In the genomic region with DNA sequence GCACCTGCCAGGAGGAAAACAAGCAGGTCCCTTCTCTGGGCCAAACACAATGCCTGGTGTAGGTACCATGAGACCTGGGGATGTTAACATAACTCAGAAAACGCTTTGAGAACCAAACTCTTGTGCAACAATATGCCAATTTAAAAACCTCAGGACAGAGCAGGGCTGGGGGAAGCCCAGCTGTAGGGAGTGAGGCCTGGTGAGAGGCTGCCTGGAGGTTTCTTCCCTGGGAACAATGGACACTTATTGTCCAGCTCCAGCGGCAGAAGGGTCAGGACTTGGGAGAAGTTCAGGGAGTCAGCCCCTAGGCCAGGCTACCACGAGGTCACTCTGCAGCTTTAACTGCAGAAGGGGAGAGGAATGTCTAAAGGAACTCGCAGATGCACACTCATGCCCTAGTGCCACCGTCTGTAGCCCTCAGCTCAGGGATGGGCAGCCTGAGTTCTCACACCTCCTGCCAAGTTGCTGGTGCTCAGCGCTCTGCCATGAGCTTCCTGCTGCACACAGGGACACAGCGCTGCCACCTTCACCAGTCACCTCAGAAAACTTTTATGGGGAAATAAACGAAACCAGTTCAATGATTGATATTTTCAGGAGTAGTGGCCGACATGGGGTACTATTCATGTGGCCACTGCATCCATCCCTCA, we compare ENCODE assay signal across 15 cellular contexts. TPM values are rescaled to one million over a fixed set of nuclear protein-coding genes. Genes with fewer than 3 reads are reported as not detected.
A peak's percentile ranks its signal among the peaks of the same experiment; 100 is the strongest.
DNase-seq lines count a peak whose midpoint lies in the region; ATAC-seq and TF ChIP-seq lines count a peak whose summit lies in the region.
"Had no signal": no experiment of that assay in that cellular context is flagged by ENCODE, and none has a peak within 500 bp of the region (broad histone marks: within the 10 kb centered on the region; RNA-seq: fewer than 3 reads in every experiment).

No MANE protein-coding gene starts in this region.

- H3K27me3 ChIP-seq in esophagus squamous epithelium: no peaks in the 10 kb centered on the region

- no peak for ATAC-seq in stimulated activated effector memory CD8-positive, alpha-beta T cell treated with anti-CD3 and anti-CD28 coated beads, Interleukin-12 subunit alpha, Interleukin-12 subunit beta, amount 100 ng/mL, for 72 hours
- no peak for ATAC-seq in T-cell (replicated peaks in 1 of 4)
- no peak for ATAC-seq in GM18909 (IDR thresholded peaks at IDR 0.05; ENCODE audit: poor library complexity, unreplicated experiment)
- ATAC-seq: PC-3 had no signal

- POLR2A ChIA-PET in GM10248 (lab: Yijun Ruan, JAX) (interaction anchor here (0.6 to 1.3 kb wide), 4 partner anchors 9 to 538 kb away, joined by 3 read pairs; a partner anchor contains a TSS), T-cell (lab: Charles Lee) (no interaction called here)

- H3K27ac Mint-ChIP-seq in stimulated activated effector memory CD8-positive, alpha-beta T cell treated with anti-CD3 and anti-CD28 coated beads, Interleukin-12 subunit alpha, Interleukin-12 subunit beta, amount 100 ng/mL, for 72 hours: peak overlapping the region; percentile 34
- H3K27ac Mint-ChIP-seq in T-cell: peak overlapping the region in 1 of 2 donors; percentile 55
- H3K27ac Mint-ChIP-seq: activated naive CD8-positive, alpha-beta T cell treated with anti-CD3 and anti-CD28 coated beads for 36 hours; nephron progenitor cell had no signal

- no peak overlapping the region for H3K4me3 ChIP-seq in esophagus squamous epithelium
- H3K4me3 ChIP-seq: coronary artery, thoracic aorta had no signal

- H3K9me3 ChIP-seq in esophagus squamous epithelium: no peaks in the 10 kb centered on the region
- H3K9me3 ChIP-seq: thoracic aorta had no signal

- in situ Hi-C loops in SK-MEL-5 (cut with HindIII; ENCODE audit: low pct_unique_long_range_greater_than_20kb, low sequenced_read_pairs): no loop called here

- peaks cover 16% of the 10 kb centered on the region for H3K4me1 Mint-ChIP-seq in stimulated activated effector memory CD8-positive, alpha-beta T cell treated with anti-CD3 and anti-CD28 coated beads, Interleukin-12 subunit alpha, Interleukin-12 subunit beta, amount 100 ng/mL, for 72 hours
- peaks cover 23 to 26% (median 23%) of the 10 kb centered on the region in 3 donors for H3K4me1 Mint-ChIP-seq in T-cell

- H3K4me1 ChIP-seq in esophagus squamous epithelium: peaks cover 13 to 86% (median 15%) of the 10 kb centered on the region in 3 donors

- no peaks in the 10 kb centered on the region for H3K9me3 Mint-ChIP-seq in stimulated activated effector memory CD8-positive, alpha-beta T cell treated with anti-CD3 and anti-CD28 coated beads, Interleukin-12 subunit alpha, Interleukin-12 subunit beta, amount 100 ng/mL, for 72 hours
- no peaks in the 10 kb centered on the region for H3K9me3 Mint-ChIP-seq in T-cell
- H3K9me3 Mint-ChIP-seq: activated naive CD8-positive, alpha-beta T cell treated with anti-CD3 and anti-CD28 coated beads for 36 hours had no signal

- peak; percentile 8 for DNase-seq in GM10248 (ENCODE audit: extremely low spot score)
- DNase-seq in SK-MEL-5 (ENCODE audit: low read depth, low spot score): peak; percentile 82
- DNase-seq in islet precursor cell: peak; percentile 86
- DNase-seq in stimulated activated effector memory CD8-positive, alpha-beta T cell treated with anti-CD3 and anti-CD28 coated beads, Interleukin-12 subunit alpha, Interleukin-12 subunit beta, amount 100 ng/mL, for 72 hours (ENCODE audit: low spot score in 2 of 2): no peak
- no peak for DNase-seq in T-cell
- no peak for DNase-seq in esophagus squamous epithelium (lab: John Stamatoyannopoulos, UW)
- DNase-seq: activated naive CD8-positive, alpha-beta T cell treated with anti-CD3 and anti-CD28 coated beads for 36 hours; COR-L47; DND-41; hippocampal formation; nephron progenitor cell; PC-3 had no signal

- TF ChIP-seq CTCF in GM10248 (IDR thresholded peaks at IDR 0.05; ENCODE audit: control extremely low read depth, extremely low read depth, low read depth, missing control alignments) (no peak), esophagus squamous epithelium (IDR thresholded peaks at IDR 0.05) (no peak)

- CTCF ChIA-PET in GM10248 (lab: Yijun Ruan, JAX) (interaction anchor here (1.1 to 8.2 kb wide), 9 partner anchors 9 to 76 kb away, joined by 3 to 79 read pairs (median 5); no protein-coding TSS in a partner anchor), T-cell (lab: Charles Lee) (no interaction called here)

- H3K36me3 ChIP-seq in esophagus squamous epithelium: peaks cover 0 to 51% (median 6%) of the 10 kb centered on the region in 3 donors
- H3K36me3 ChIP-seq: thoracic aorta had no signal

- H3K36me3 Mint-ChIP-seq in stimulated activated effector memory CD8-positive, alpha-beta T cell treated with anti-CD3 and anti-CD28 coated beads, Interleukin-12 subunit alpha, Interleukin-12 subunit beta, amount 100 ng/mL, for 72 hours: no peaks in the 10 kb centered on the region
- H3K36me3 Mint-ChIP-seq in T-cell: peaks cover 3% of the 10 kb centered on the region
- H3K36me3 Mint-ChIP-seq: activated naive CD8-positive, alpha-beta T cell treated with anti-CD3 and anti-CD28 coated beads for 36 hours had no signal

- TF ChIP-seq POLR2A in esophagus squamous epithelium (IDR thresholded peaks at IDR 0.05): no peak

- no peak overlapping the region for H3K27ac ChIP-seq in esophagus squamous epithelium
- H3K27ac ChIP-seq: coronary artery, thoracic aorta had no signal

- H3K27me3 Mint-ChIP-seq in T-cell: no peaks in the 10 kb centered on the region
- H3K27me3 Mint-ChIP-seq: activated naive CD8-positive, alpha-beta T cell treated with anti-CD3 and anti-CD28 coated beads for 36 hours had no signal

- intact Hi-C loops in esophagus squamous epithelium (cut with DNase I): no loop called here

- H3K4me3 Mint-ChIP-seq in stimulated activated effector memory CD8-positive, alpha-beta T cell treated with anti-CD3 and anti-CD28 coated beads, Interleukin-12 subunit alpha, Interleukin-12 subunit beta, amount 100 ng/mL, for 72 hours: no peak overlapping the region
- H3K4me3 Mint-ChIP-seq in T-cell: no peak overlapping the region
- H3K4me3 Mint-ChIP-seq: activated naive CD8-positive, alpha-beta T cell treated with anti-CD3 and anti-CD28 coated beads for 36 hours; nephron progenitor cell had no signal

- WGBS in esophagus squamous epithelium, 2 donors: 86% methylated on average over 8 to 9 of the region's 9 CpGs

RNA-seq across cellular contexts. Expression of a gene that starts 8.5 kb away (rescaled TPM):
- 5.4 and 6.9 TPM in 2 replicates for total RNA-seq in SK-MEL-5 (2014; rRNA removed; shearing (Covaris generic))
- 4.8 and 8.1 TPM in 2 replicates for polyA plus RNA-seq in SK-MEL-5 (2015; cell fraction: cytosol; rRNA removed)
- 11.2 and 14.7 TPM in 2 replicates for polyA plus RNA-seq in SK-MEL-5 (2015; cell fraction: nucleus; rRNA removed)
- total RNA-seq in T-cell (10 to 100 TPM in 1 of 5 donors, 1 to 10 TPM in 4; 7.1 to 10.7 (median 8.9) TPM), esophagus squamous epithelium (10 to 100 TPM; 28.5 to 57.4 (median 30.2) TPM)

RNA-seq across cellular contexts. Expression of a gene that starts 51.0 kb away (rescaled TPM):
- 0.11 TPM in 2 replicates for total RNA-seq in SK-MEL-5 (2014; rRNA removed; shearing (Covaris generic))
- polyA plus RNA-seq in SK-MEL-5 (2015; cell fraction: cytosol; rRNA removed): 0.08 and 0.12 TPM in 2 replicates
- 0.08 and 0.26 TPM in 2 replicates for polyA plus RNA-seq in SK-MEL-5 (2015; cell fraction: nucleus; rRNA removed)
- total RNA-seq in T-cell: 1 to 10 TPM in 1 of 5 donors, under 1 TPM in 4; 0.32 to 1.5 (median 0.86) TPM
- 1 to 10 TPM; 1.9 to 7.1 (median 4.2) TPM for total RNA-seq in esophagus squamous epithelium
- total RNA-seq: PC-3 had no signal

Comparison
In these comparisons a context has a peak if more than half of its experiments do, and no peak if none do; other contexts are left out.
1. DNase-seq: peak in GM10248 (single experiment), SK-MEL-5 (single experiment) and islet precursor cell (single experiment); none in stimulated activated effector memory CD8-positive, alpha-beta T cell treated with anti-CD3 and anti-CD28 coated beads, Interleukin-12 subunit alpha, Interleukin-12 subunit beta, amount 100 ng/mL, for 72 hours (0 of 2), T-cell (0 of 34) and esophagus squamous epithelium (single experiment).